In genomic region chr6:62998022-62998421, GRCh38 we compare ENCODE assay signal across 20 cellular contexts.
DNase-seq lines count a peak whose midpoint lies in the region; ATAC-seq and TF ChIP-seq lines count a peak whose summit lies in the region.
"Had no signal": no experiment of that assay in that cellular context is flagged by ENCODE, and none has a peak within 500 bp of the region (broad histone marks: within the 10 kb centered on the region; RNA-seq: fewer than 3 reads in every experiment).

No MANE protein-coding gene starts in this region.

- TF ChIP-seq CTCF in upper lobe of left lung (IDR thresholded peaks at IDR 0.05): no peak

- WGBS in upper lobe of left lung, 2 donors: 57 to 73% methylated on average over 2 of the region's 2 CpGs

- H3K27ac Mint-ChIP-seq in stimulated activated effector memory CD8-positive, alpha-beta T cell treated with anti-CD3 and anti-CD28 coated beads, Interleukin-12 subunit alpha, Interleukin-12 subunit beta, amount 100 ng/mL, for 72 hours: no peak overlapping the region
- H3K27ac Mint-ChIP-seq: CD8-positive, alpha-beta memory T cell; H9 had no signal

- H3K4me1 ChIP-seq in upper lobe of left lung: no peaks in the 10 kb centered on the region

- H3K4me1 Mint-ChIP-seq in stimulated activated effector memory CD8-positive, alpha-beta T cell treated with anti-CD3 and anti-CD28 coated beads, Interleukin-12 subunit alpha, Interleukin-12 subunit beta, amount 100 ng/mL, for 72 hours: no peaks in the 10 kb centered on the region
- H3K4me1 Mint-ChIP-seq: CD8-positive, alpha-beta memory T cell had no signal

- no peaks in the 10 kb centered on the region for H3K27me3 ChIP-seq in upper lobe of left lung

- no peaks in the 10 kb centered on the region for H3K9me3 ChIP-seq in upper lobe of left lung

- ATAC-seq in GM18511 (IDR thresholded peaks at IDR 0.05; ENCODE audit: unreplicated experiment) (peak; percentile 58), GM21423 (IDR thresholded peaks at IDR 0.05; ENCODE audit: unreplicated experiment) (peak; percentile 53), HG02973 (IDR thresholded peaks at IDR 0.05; ENCODE audit: unreplicated experiment) (no peak), upper lobe of left lung (ENCODE audit: low FRiP score in 2 of 2) (no peak)
- ATAC-seq in stimulated activated effector memory CD8-positive, alpha-beta T cell treated with anti-CD3 and anti-CD28 coated beads, Interleukin-12 subunit alpha, Interleukin-12 subunit beta, amount 100 ng/mL, for 72 hours: no peak
- ATAC-seq: SK-N-SH treated with all-trans-retinoic acid at 6 μM for 48 hours had no signal

- no peaks in the 10 kb centered on the region for H3K36me3 Mint-ChIP-seq in stimulated activated effector memory CD8-positive, alpha-beta T cell treated with anti-CD3 and anti-CD28 coated beads, Interleukin-12 subunit alpha, Interleukin-12 subunit beta, amount 100 ng/mL, for 72 hours
- H3K36me3 Mint-ChIP-seq: CD8-positive, alpha-beta memory T cell had no signal

- no peak overlapping the region for H3K27ac ChIP-seq in upper lobe of left lung
- H3K27ac ChIP-seq: RWPE1 had no signal

- TF ChIP-seq POLR2A in upper lobe of left lung (IDR thresholded peaks at IDR 0.05): no peak

- no peak overlapping the region for H3K4me3 Mint-ChIP-seq in stimulated activated effector memory CD8-positive, alpha-beta T cell treated with anti-CD3 and anti-CD28 coated beads, Interleukin-12 subunit alpha, Interleukin-12 subunit beta, amount 100 ng/mL, for 72 hours
- H3K4me3 Mint-ChIP-seq: CD8-positive, alpha-beta memory T cell; H9 had no signal

- TF ChIP-seq EP300 in upper lobe of left lung (IDR thresholded peaks at IDR 0.05): no peak

- H3K4me3 ChIP-seq in upper lobe of left lung: no peak overlapping the region

- H3K9me3 Mint-ChIP-seq in stimulated activated effector memory CD8-positive, alpha-beta T cell treated with anti-CD3 and anti-CD28 coated beads, Interleukin-12 subunit alpha, Interleukin-12 subunit beta, amount 100 ng/mL, for 72 hours: peaks cover 5% of the 10 kb centered on the region

- no peaks in the 10 kb centered on the region for H3K36me3 ChIP-seq in upper lobe of left lung

- DNase-seq in glomerular visceral epithelial cell (ENCODE audit: extremely low spot score): peak; percentile 49
- peak; percentile 71 for DNase-seq in renal cortical epithelial cell (ENCODE audit: low read depth)
- no peak for DNase-seq in stimulated activated effector memory CD8-positive, alpha-beta T cell treated with anti-CD3 and anti-CD28 coated beads, Interleukin-12 subunit alpha, Interleukin-12 subunit beta, amount 100 ng/mL, for 72 hours (ENCODE audit: low spot score in 2 of 2)
- DNase-seq in upper lobe of left lung: no peak
- DNase-seq: C1 segment of cervical spinal cord; CD8-positive, alpha-beta memory T cell; H9; NCI-H1694 treated with DMSO at 0.1 percent for 48 hours; NCI-H2107; NCI-H2227 treated with DMSO at 0.1 percent for 48 hours; NCI-H524; NCI-H82; OCI-M1; SIG-M5; T-helper 1 cell had no signal

Comparison
In these comparisons a context has a peak if more than half of its experiments do, and no peak if none do; other contexts are left out.
1. ATAC-seq: peak in GM18511 (single experiment) and GM21423 (single experiment); none in HG02973 (single experiment), stimulated activated effector memory CD8-positive, alpha-beta T cell treated with anti-CD3 and anti-CD28 coated beads, Interleukin-12 subunit alpha, Interleukin-12 subunit beta, amount 100 ng/mL, for 72 hours (single experiment) and upper lobe of left lung (0 of 2).
2. DNase-seq: peak in glomerular visceral epithelial cell (single experiment) and renal cortical epithelial cell (single experiment); none in stimulated activated effector memory CD8-positive, alpha-beta T cell treated with anti-CD3 and anti-CD28 coated beads, Interleukin-12 subunit alpha, Interleukin-12 subunit beta, amount 100 ng/mL, for 72 hours (0 of 2) and upper lobe of left lung (0 of 2).